ENCODE assay signal across 8 cellular contexts in genomic region chr1:156815307-156815826, GRCh38. TPM values are rescaled to one million over a fixed set of nuclear protein-coding genes. Genes with fewer than 3 reads are reported as not detected.
DNase-seq lines count a peak whose midpoint lies in the region; ATAC-seq and TF ChIP-seq lines count a peak whose summit lies in the region.

No MANE protein-coding gene starts in this region.

- peaks cover 5% of the 10 kb centered on the region for H3K4me1 ChIP-seq in prostate gland (replicated peaks)

- ATAC-seq in SK-N-SH treated with all-trans-retinoic acid at 6 μM for 48 hours: peak; percentile 79

- 70% methylated on average over 5 of the region's 5 CpGs for WGBS in prostate gland

- H3K27ac ChIP-seq in prostate gland: peak overlapping the region; percentile 22 to 57

- no peaks in the 10 kb centered on the region for H3K9me3 ChIP-seq in prostate gland

- intact Hi-C loops in prostate gland (cut with DNase I): no loop called here

- TF ChIP-seq POLR2A in prostate gland (IDR thresholded peaks at IDR 0.05): no peak

- DNase-seq in ELF-1 (ENCODE audit: low read depth, low spot score): peak; percentile 65
- peak; percentile 93 for DNase-seq in fibroblast of villous mesenchyme (ENCODE audit: low read depth)
- DNase-seq in prostate gland (ENCODE audit: low spot score): no peak
- no peak for DNase-seq in GM20000 (ENCODE audit: low spot score)
- DNase-seq in cerebellar cortex (ENCODE audit: low spot score): no peak
- no peak for DNase-seq in activated CD4-positive, alpha-beta T cell treated with anti-CD3 and anti-CD28 coated beads for 1 hour
- no peak for DNase-seq in DMS153 (lab: John Stamatoyannopoulos, UW)

- no peaks in the 10 kb centered on the region for H3K36me3 ChIP-seq in prostate gland

- no peak overlapping the region for H3K4me3 ChIP-seq in fibroblast of villous mesenchyme (ENCODE audit: low read depth, low read length)
- peak overlapping the region in 1 of 2 donors; percentile 5 for H3K4me3 ChIP-seq in prostate gland

- H3K27me3 ChIP-seq in prostate gland (replicated peaks; ENCODE audit: insufficient read depth): no peaks in the 10 kb centered on the region

- TF ChIP-seq CTCF in fibroblast of villous mesenchyme (IDR thresholded peaks at IDR 0.05; ENCODE audit: insufficient read depth, low read depth, low read length): peak; percentile 34
- no peak for TF ChIP-seq CTCF in prostate gland (IDR thresholded peaks at IDR 0.05)
- no peak for TF ChIP-seq CTCF in GM20000 (IDR thresholded peaks at IDR 0.05; ENCODE audit: extremely low read depth, missing control alignments)

TF ChIP-seq in SK-N-SH treated with all-trans-retinoic acid at 6 μM for 48 hours, 23 proteins besides CTCF, POLR2A, EP300 and RAD21:
- no peak for TF ChIP-seq ZNF565 (CRISPR knock-in tag; conservative IDR thresholded peaks at IDR 0.05; ENCODE audit: low read depth)
- 0 out of 2 replicates have a peak, but pooled peaks have one; percentile 28 for TF ChIP-seq TCF4 (CRISPR knock-in tag; IDR thresholded peaks at IDR 0.05; ENCODE audit: borderline replicate concordance)

RNA-seq across cellular contexts. Expression of gene SH2D2A, which starts 1.3 kb away (rescaled TPM):
- not detected in 2 replicates for total RNA-seq in fibroblast of villous mesenchyme
- total RNA-seq in prostate gland: under 1 TPM in 1 of 2 donors, not detected in 1; 0.80 TPM

RNA-seq across cellular contexts. Expression of gene INSRR, which starts 43.5 kb away (rescaled TPM):
- total RNA-seq in fibroblast of villous mesenchyme (not detected in 2 replicates), prostate gland (1 to 10 TPM in 1 of 2 donors, under 1 TPM in 1; 0.18 to 3.0 TPM)

RNA-seq across cellular contexts. Expression of gene NTRK1, which starts 45.3 kb away (rescaled TPM):
- total RNA-seq in fibroblast of villous mesenchyme (not detected in 2 replicates), prostate gland (10 to 100 TPM in 1 of 2 donors, under 1 TPM in 1; 0.59 to 31.4 TPM)

RNA-seq across cellular contexts. Expression of gene PRCC, which starts 48.0 kb away (rescaled TPM):
- total RNA-seq in fibroblast of villous mesenchyme (19.0 TPM in 2 replicates), prostate gland (10 to 100 TPM; 33.0 to 61.5 TPM)

Comparison
In these comparisons a context has a peak if more than half of its experiments do, and no peak if none do; other contexts are left out.
1. DNase-seq: peak in ELF-1 (single experiment) and fibroblast of villous mesenchyme (single experiment); none in prostate gland (single experiment), GM20000 (single experiment), cerebellar cortex (single experiment), activated CD4-positive, alpha-beta T cell treated with anti-CD3 and anti-CD28 coated beads for 1 hour (single experiment) and DMS153 (single experiment).